8 cellular contexts compared by ENCODE assay signal in the genomic region with DNA sequence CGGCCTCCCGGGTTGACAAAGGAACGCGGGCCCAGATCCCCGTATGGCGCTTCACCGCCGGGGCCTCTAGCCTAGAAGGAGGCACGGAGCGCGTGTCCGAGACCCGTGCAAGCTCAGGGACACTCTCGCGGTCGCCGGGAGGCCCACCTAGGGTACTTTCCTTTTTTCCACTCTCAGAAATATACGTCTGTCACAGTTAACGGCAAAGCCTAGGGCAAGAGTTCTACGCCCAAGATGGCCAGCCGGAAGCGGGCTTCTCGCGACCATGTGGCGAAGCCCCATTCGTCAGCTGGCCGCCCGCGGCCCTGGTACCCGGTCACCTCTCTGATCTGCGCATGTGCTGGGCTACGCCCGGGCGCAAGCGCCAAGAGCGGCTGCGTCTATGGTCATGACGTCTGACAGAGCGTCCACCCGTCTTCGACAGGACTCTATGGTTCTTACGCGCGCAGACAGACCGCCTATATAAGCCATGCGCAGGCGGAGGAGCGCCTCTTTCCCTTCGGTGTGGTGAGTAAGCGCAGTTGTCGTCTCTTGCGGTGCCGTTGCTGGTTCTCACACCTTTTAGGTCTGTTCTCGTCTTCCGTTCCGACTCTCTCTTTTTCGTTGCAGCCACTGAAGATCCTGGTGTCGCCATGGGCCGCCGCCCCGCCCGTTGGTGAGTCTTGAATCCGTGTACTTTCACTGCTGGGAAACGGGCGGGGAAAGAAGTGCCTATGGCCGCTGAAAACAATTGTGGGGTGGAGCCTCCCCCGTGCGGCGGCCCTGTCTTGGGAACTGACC.
DNase-seq lines count a peak whose midpoint lies in the region; ATAC-seq and TF ChIP-seq lines count a peak whose summit lies in the region.

A gene (plus strand): TSS at position 490 of the 780 bp plus-strand sequence. CDS start 143 bp downstream, at position 633.

- ATAC-seq in GM19043 (IDR thresholded peaks at IDR 0.05; ENCODE audit: low read depth, unreplicated experiment), result peak; percentile 73
- ATAC-seq in HG03354 (IDR thresholded peaks at IDR 0.05; ENCODE audit: poor library complexity, severe bottlenecking, unreplicated experiment), result peak; percentile 70

- peak within 1 kb of the TSS; percentile 87 for H3K4me3 ChIP-seq in AG10803 (ENCODE audit: low read length)

- no peak for TF ChIP-seq CTCF in AG10803 (conservative IDR thresholded peaks at IDR 0.05; ENCODE audit: low read length)

- DNase-seq in AG10803 (ENCODE audit: low read depth), result peak; percentile 97
- DNase-seq in NCI-H446 treated with DMSO at 0.1 percent for 48 hours (lab: John Stamatoyannopoulos, UW), result peak; percentile 96
- DNase-seq in activated CD4-positive, CD25-positive, alpha-beta regulatory T cell treated with anti-CD3 and anti-CD28 coated beads, Interleukin-2, amount 50 U/mL, for 16 hours (ENCODE audit: low read depth, low spot score), result peak; percentile 76
- peak; percentile 90 for DNase-seq in central memory CD4-positive, alpha-beta T cell
- DNase-seq in inferior parietal cortex (ENCODE audit: extremely low spot score), result peak; percentile 95
- peak; percentile 82 for DNase-seq in smooth muscle cell of the brain vasculature (ENCODE audit: low read depth, low spot score)

Comparison
In these comparisons a context has a peak if more than half of its experiments do, and no peak if none do; other contexts are left out.
1. Peak in every context shown above with its lines: DNase-seq, ATAC-seq and H3K4me3 ChIP-seq.